ENCODE assay signal across 18 cellular contexts in the genomic region with DNA sequence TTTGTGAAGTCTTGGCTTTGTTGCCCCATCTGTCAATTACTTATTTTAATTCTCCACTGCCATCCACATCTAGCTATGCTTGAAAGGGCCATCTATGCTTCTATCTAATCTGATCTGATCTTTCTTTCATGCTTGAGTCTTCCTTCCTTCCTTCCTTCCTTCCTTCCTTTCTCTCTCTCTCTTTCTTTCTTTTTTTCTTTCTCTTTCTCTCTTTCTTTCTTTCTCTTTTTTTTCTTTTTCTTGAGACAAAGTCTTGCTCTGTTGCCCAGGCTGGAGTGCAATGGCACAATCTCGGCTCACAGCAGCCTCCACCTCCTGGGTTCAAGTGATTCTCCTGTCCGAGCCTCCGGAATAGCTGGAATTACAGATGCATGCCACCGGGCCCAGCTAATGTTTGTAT. TPM values are rescaled to one million over a fixed set of nuclear protein-coding genes. Genes with fewer than 3 reads are reported as not detected.
DNase-seq lines count a peak whose midpoint lies in the region; ATAC-seq and TF ChIP-seq lines count a peak whose summit lies in the region.
"Had no signal": no experiment of that assay in that cellular context is flagged by ENCODE, and none has a peak within 500 bp of the region (broad histone marks: within the 10 kb centered on the region; RNA-seq: fewer than 3 reads in every experiment).

No MANE protein-coding gene starts in this region.

- H3K27ac ChIP-seq in 22Rv1 = peak overlapping the region; percentile 44; the same call in 1 of the 2 replicates
- no peak overlapping the region for H3K27ac ChIP-seq in CD8-positive, alpha-beta memory T cell (ENCODE audit: low read depth, low read length)
- no peak overlapping the region for H3K27ac ChIP-seq in mesendoderm (ENCODE audit: low read depth, low read length)
- H3K27ac ChIP-seq: A549, KMS-11, PC-9 had no signal

- H3K9ac ChIP-seq in mesendoderm (ENCODE audit: low read length) = no peak overlapping the region
- H3K9ac ChIP-seq: KMS-11 had no signal

- H3K79me2 ChIP-seq in mesendoderm (ENCODE audit: control insufficient read depth, insufficient read depth, low read length) = no peaks in the 10 kb centered on the region

- H4K5ac ChIP-seq in mesendoderm (ENCODE audit: low read length) = no peak overlapping the region

- no peaks in the 10 kb centered on the region for H3K36me3 ChIP-seq in CD8-positive, alpha-beta memory T cell (ENCODE audit: insufficient read depth, low read length)
- no peaks in the 10 kb centered on the region for H3K36me3 ChIP-seq in mesendoderm (ENCODE audit: control insufficient read depth, insufficient read depth, low read length)

- no peaks in the 10 kb centered on the region for H3K27me3 ChIP-seq in CD8-positive, alpha-beta memory T cell (ENCODE audit: insufficient read depth, low read length, poor library complexity, severe bottlenecking)
- no peaks in the 10 kb centered on the region for H3K27me3 ChIP-seq in mesendoderm (ENCODE audit: insufficient read depth, low read length, poor library complexity)

- H4K8ac ChIP-seq in mesendoderm (ENCODE audit: low read depth, low read length) = no peak overlapping the region

- H2AK5ac ChIP-seq in mesendoderm (ENCODE audit: low read length) = no peak overlapping the region

- H3K9me3 Mint-ChIP-seq in activated CD4-positive, alpha-beta T cell treated with anti-CD3 and anti-CD28 coated beads, Interleukin-2, amount 10 ng/mL, durations not matched to agents 7 days and 5 days = no peaks in the 10 kb centered on the region
- H3K9me3 Mint-ChIP-seq in CD8-positive, alpha-beta memory T cell = peaks cover 0 to 1% (median 0%) of the 10 kb centered on the region in 5 donors
- H3K9me3 Mint-ChIP-seq in activated T-helper 2 cell treated with anti-CD3 and anti-CD28 coated beads, Interferon-gamma antibody, Interleukin-2, Interleukin-4, amounts not matched to agents 10 μg/mL and 5 μg/mL and 100 μg/mL, durations not matched to agents 14 hours and 24 hours and 36 hours = no peaks in the 10 kb centered on the region

- no peak for DNase-seq in activated CD4-positive, alpha-beta T cell treated with anti-CD3 and anti-CD28 coated beads, Interleukin-2, amount 10 ng/mL, durations not matched to agents 7 days and 5 days
- DNase-seq in activated CD4-positive, alpha-beta T cell treated with anti-CD3 and anti-CD28 coated beads for 4 hours = no peak
- no peak for DNase-seq in CD8-positive, alpha-beta memory T cell
- DNase-seq in activated T-helper 2 cell treated with anti-CD3 and anti-CD28 coated beads, Interferon-gamma antibody, Interleukin-2, Interleukin-4, amounts not matched to agents 10 μg/mL and 5 μg/mL and 100 μg/mL, durations not matched to agents 14 hours and 24 hours and 36 hours (ENCODE audit: low spot score) = no peak
- no peak for DNase-seq in NCI-H748 treated with DMSO at 0.1 percent for 48 hours (lab: John Stamatoyannopoulos, UW)
- no peak for DNase-seq in left ventricle myocardium superior
- DNase-seq in mesendoderm = no peak
- DNase-seq: DMS79, NCI-H1436 treated with DMSO at 0.1 percent for 48 hours, NCI-H2029 treated with DMSO at 0.1 percent for 48 hours, NCI-H510A had no signal

- H3K27ac Mint-ChIP-seq in activated CD4-positive, alpha-beta T cell treated with anti-CD3 and anti-CD28 coated beads, Interleukin-2, amount 10 ng/mL, durations not matched to agents 7 days and 5 days = peak overlapping the region; percentile 62
- H3K27ac Mint-ChIP-seq in CD8-positive, alpha-beta memory T cell = peak overlapping the region in 7 of 8 donors; percentile 15 to 66 (median 35)
- peak overlapping the region; percentile 5 for H3K27ac Mint-ChIP-seq in activated T-helper 2 cell treated with anti-CD3 and anti-CD28 coated beads, Interferon-gamma antibody, Interleukin-2, Interleukin-4, amounts not matched to agents 10 μg/mL and 5 μg/mL and 100 μg/mL, durations not matched to agents 14 hours and 24 hours and 36 hours

- CTCF ChIA-PET in activated CD4-positive, alpha-beta T cell treated with anti-CD3 and anti-CD28 coated beads, Interleukin-2, amount 10 ng/mL, durations not matched to agents 7 days and 5 days (lab: Charles Lee) = interaction anchor here (0.8 to 1.5 kb wide), 9 partner anchors 9 to 177 kb away, joined by 3 to 7 read pairs (median 3); a partner anchor contains a TSS
- CTCF ChIA-PET in CD8-positive, alpha-beta memory T cell (lab: Charles Lee) = interaction anchor here (1.4 to 1.7 kb wide), 4 partner anchors 9 to 76 kb away, joined by 3 to 9 read pairs (median 5); a partner anchor contains a TSS

- no peak overlapping the region for H3K56ac ChIP-seq in mesendoderm (ENCODE audit: low read length)

- no peak overlapping the region for H3K4ac ChIP-seq in mesendoderm (ENCODE audit: low read depth, low read length)

- POLR2A ChIA-PET in activated CD4-positive, alpha-beta T cell treated with anti-CD3 and anti-CD28 coated beads, Interleukin-2, amount 10 ng/mL, durations not matched to agents 7 days and 5 days (lab: Charles Lee) = no interaction called here
- POLR2A ChIA-PET in CD8-positive, alpha-beta memory T cell (lab: Charles Lee) = interaction anchor here (1.5 kb wide), 1 partner anchor 18 kb away, joined by 4 read pairs; a partner anchor contains a TSS

- no peak overlapping the region for H2BK15ac ChIP-seq in mesendoderm (replicated peaks; ENCODE audit: low read depth)

- no peak overlapping the region for H3K4me2 ChIP-seq in mesendoderm (ENCODE audit: low read length)
- H3K4me2 ChIP-seq: A549, KMS-11, PC-9 had no signal

- intact Hi-C loops in activated T-helper 2 cell treated with anti-CD3 and anti-CD28 coated beads, Interferon-gamma antibody, Interleukin-2, Interleukin-4, amounts not matched to agents 10 μg/mL and 5 μg/mL and 100 μg/mL, durations not matched to agents 14 hours and 24 hours and 36 hours (cut with micrococcal nuclease) = no loop called here
- intact Hi-C loops in left ventricle myocardium superior (cut with micrococcal nuclease) = no loop called here

- H3K18ac ChIP-seq in mesendoderm (ENCODE audit: low read length) = no peak overlapping the region

- H2BK5ac ChIP-seq in mesendoderm (ENCODE audit: low read length) = no peak overlapping the region

- H3K27me3 Mint-ChIP-seq in activated CD4-positive, alpha-beta T cell treated with anti-CD3 and anti-CD28 coated beads, Interleukin-2, amount 10 ng/mL, durations not matched to agents 7 days and 5 days = no peaks in the 10 kb centered on the region
- peaks cover 0 to 2% of the 10 kb centered on the region in 2 donors for H3K27me3 Mint-ChIP-seq in CD8-positive, alpha-beta memory T cell
- no peaks in the 10 kb centered on the region for H3K27me3 Mint-ChIP-seq in activated T-helper 2 cell treated with anti-CD3 and anti-CD28 coated beads, Interferon-gamma antibody, Interleukin-2, Interleukin-4, amounts not matched to agents 10 μg/mL and 5 μg/mL and 100 μg/mL, durations not matched to agents 14 hours and 24 hours and 36 hours (ENCODE audit: low read depth)

- no peak overlapping the region for H2BK120ac ChIP-seq in mesendoderm (ENCODE audit: low read depth, low read length)

- TF ChIP-seq CTCF in 22Rv1 (IDR thresholded peaks at IDR 0.05) = no peak

- WGBS in mesendoderm (ENCODE audit: extremely low coverage, insufficient coverage, low lambda C conversion rate) = no CpG with 5 or more reads among the region's 4 CpGs

- peaks cover 22% of the 10 kb centered on the region for H3K4me1 ChIP-seq in CD8-positive, alpha-beta memory T cell (ENCODE audit: insufficient read depth, low read length)
- H3K4me1 ChIP-seq in mesendoderm (ENCODE audit: control insufficient read depth, low read depth, low read length) = no peaks in the 10 kb centered on the region

- H3K9me3 ChIP-seq in CD8-positive, alpha-beta memory T cell (ENCODE audit: low read length) = no peaks in the 10 kb centered on the region
- H3K9me3 ChIP-seq: A549 had no signal

- no peak overlapping the region for H3K23ac ChIP-seq in mesendoderm (ENCODE audit: low read length)

- H3K36me3 Mint-ChIP-seq in activated CD4-positive, alpha-beta T cell treated with anti-CD3 and anti-CD28 coated beads, Interleukin-2, amount 10 ng/mL, durations not matched to agents 7 days and 5 days (ENCODE audit: low read depth) = peaks cover 12% of the 10 kb centered on the region
- peaks cover 0 to 1% (median 0%) of the 10 kb centered on the region in 3 donors for H3K36me3 Mint-ChIP-seq in CD8-positive, alpha-beta memory T cell
- H3K36me3 Mint-ChIP-seq in activated T-helper 2 cell treated with anti-CD3 and anti-CD28 coated beads, Interferon-gamma antibody, Interleukin-2, Interleukin-4, amounts not matched to agents 10 μg/mL and 5 μg/mL and 100 μg/mL, durations not matched to agents 14 hours and 24 hours and 36 hours (ENCODE audit: low read depth) = peaks cover 10% of the 10 kb centered on the region
- H3K36me3 Mint-ChIP-seq: CD14-positive monocyte had no signal

- no peak overlapping the region for H3K4me3 Mint-ChIP-seq in activated CD4-positive, alpha-beta T cell treated with anti-CD3 and anti-CD28 coated beads, Interleukin-2, amount 10 ng/mL, durations not matched to agents 7 days and 5 days
- no peak overlapping the region for H3K4me3 Mint-ChIP-seq in CD8-positive, alpha-beta memory T cell
- H3K4me3 Mint-ChIP-seq in activated T-helper 2 cell treated with anti-CD3 and anti-CD28 coated beads, Interferon-gamma antibody, Interleukin-2, Interleukin-4, amounts not matched to agents 10 μg/mL and 5 μg/mL and 100 μg/mL, durations not matched to agents 14 hours and 24 hours and 36 hours (ENCODE audit: low read depth) = no peak overlapping the region
- H3K4me3 Mint-ChIP-seq: CD14-positive monocyte had no signal

- no peak for ATAC-seq in left ventricle myocardium superior

- H3K4me1 Mint-ChIP-seq in activated CD4-positive, alpha-beta T cell treated with anti-CD3 and anti-CD28 coated beads, Interleukin-2, amount 10 ng/mL, durations not matched to agents 7 days and 5 days = peaks cover 63% of the 10 kb centered on the region
- peaks cover 26 to 52% (median 47%) of the 10 kb centered on the region in 3 donors for H3K4me1 Mint-ChIP-seq in CD8-positive, alpha-beta memory T cell
- peaks cover 37% of the 10 kb centered on the region for H3K4me1 Mint-ChIP-seq in activated T-helper 2 cell treated with anti-CD3 and anti-CD28 coated beads, Interferon-gamma antibody, Interleukin-2, Interleukin-4, amounts not matched to agents 10 μg/mL and 5 μg/mL and 100 μg/mL, durations not matched to agents 14 hours and 24 hours and 36 hours (ENCODE audit: low read depth)

- no peak overlapping the region for H3K4me3 ChIP-seq in CD8-positive, alpha-beta memory T cell (ENCODE audit: low read length)
- no peak overlapping the region for H3K4me3 ChIP-seq in mesendoderm (ENCODE audit: low read length)
- H3K4me3 ChIP-seq: A549, PC-9 had no signal

- no peaks in the 10 kb centered on the region for H3K79me1 ChIP-seq in mesendoderm (ENCODE audit: low read length)

RNA-seq across cellular contexts. Expression of a gene that starts 11.3 kb away (rescaled TPM):
- total RNA-seq in activated CD4-positive, alpha-beta T cell treated with anti-CD3 and anti-CD28 coated beads, Interleukin-2, amount 10 ng/mL, durations not matched to agents 7 days and 5 days = 1 to 10 TPM; 7.3 to 9.8 TPM
- total RNA-seq in CD8-positive, alpha-beta memory T cell = 10 to 100 TPM; 14.6 to 17.7 TPM
- 2.7 TPM for polyA plus RNA-seq in CD8-positive, alpha-beta memory T cell
- 16.7 and 19.7 TPM in 2 replicates for total RNA-seq in activated T-helper 2 cell treated with anti-CD3 and anti-CD28 coated beads, Interferon-gamma antibody, Interleukin-2, Interleukin-4, amounts not matched to agents 10 μg/mL and 5 μg/mL and 100 μg/mL, durations not matched to agents 14 hours and 24 hours and 36 hours
- not detected for total RNA-seq in left ventricle myocardium superior
- polyA plus RNA-seq in mesendoderm (2013, experiment 1 of 2) = 1.0 TPM
- polyA plus RNA-seq in mesendoderm (2013, experiment 2 of 2) = 0.84 TPM

RNA-seq across cellular contexts. Expression of a gene that starts 17.7 kb away (rescaled TPM):
- 10 to 100 TPM; 59.7 to 66.7 TPM for total RNA-seq in activated CD4-positive, alpha-beta T cell treated with anti-CD3 and anti-CD28 coated beads, Interleukin-2, amount 10 ng/mL, durations not matched to agents 7 days and 5 days
- 10 to 100 TPM; 16.2 to 16.3 TPM for total RNA-seq in CD8-positive, alpha-beta memory T cell
- 29.7 TPM for polyA plus RNA-seq in CD8-positive, alpha-beta memory T cell
- total RNA-seq in activated T-helper 2 cell treated with anti-CD3 and anti-CD28 coated beads, Interferon-gamma antibody, Interleukin-2, Interleukin-4, amounts not matched to agents 10 μg/mL and 5 μg/mL and 100 μg/mL, durations not matched to agents 14 hours and 24 hours and 36 hours = 14.1 TPM in 2 replicates
- 9.1 TPM for total RNA-seq in left ventricle myocardium superior
- 16.3 TPM for polyA plus RNA-seq in mesendoderm (2013, experiment 1 of 2)
- polyA plus RNA-seq in mesendoderm (2013, experiment 2 of 2) = 16.5 TPM

RNA-seq across cellular contexts. Expression of a gene that starts 26.2 kb away (rescaled TPM):
- not detected for total RNA-seq in activated CD4-positive, alpha-beta T cell treated with anti-CD3 and anti-CD28 coated beads, Interleukin-2, amount 10 ng/mL, durations not matched to agents 7 days and 5 days
- not detected for total RNA-seq in CD8-positive, alpha-beta memory T cell
- polyA plus RNA-seq in CD8-positive, alpha-beta memory T cell = not detected
- not detected in 2 replicates for total RNA-seq in activated T-helper 2 cell treated with anti-CD3 and anti-CD28 coated beads, Interferon-gamma antibody, Interleukin-2, Interleukin-4, amounts not matched to agents 10 μg/mL and 5 μg/mL and 100 μg/mL, durations not matched to agents 14 hours and 24 hours and 36 hours
- total RNA-seq in left ventricle myocardium superior = not detected
- 0.39 TPM for polyA plus RNA-seq in mesendoderm (2013, experiment 1 of 2)
- 0.42 TPM for polyA plus RNA-seq in mesendoderm (2013, experiment 2 of 2)
- total RNA-seq: HepG2, M059J, PC-9 had no signal
- polyA plus RNA-seq: A549, CD14-positive monocyte, HepG2 had no signal

RNA-seq across cellular contexts. Expression of a gene that starts 27.9 kb away (rescaled TPM):
- 10 to 100 TPM; 17.3 to 18.3 TPM for total RNA-seq in activated CD4-positive, alpha-beta T cell treated with anti-CD3 and anti-CD28 coated beads, Interleukin-2, amount 10 ng/mL, durations not matched to agents 7 days and 5 days
- 1 to 10 TPM; 6.8 TPM for total RNA-seq in CD8-positive, alpha-beta memory T cell
- 1.6 TPM for polyA plus RNA-seq in CD8-positive, alpha-beta memory T cell
- total RNA-seq in activated T-helper 2 cell treated with anti-CD3 and anti-CD28 coated beads, Interferon-gamma antibody, Interleukin-2, Interleukin-4, amounts not matched to agents 10 μg/mL and 5 μg/mL and 100 μg/mL, durations not matched to agents 14 hours and 24 hours and 36 hours = 8.6 and 10.3 TPM in 2 replicates
- total RNA-seq in left ventricle myocardium superior = 40.4 TPM
- polyA plus RNA-seq in mesendoderm (2013, experiment 1 of 2) = 32.1 TPM
- 33.1 TPM for polyA plus RNA-seq in mesendoderm (2013, experiment 2 of 2)

RNA-seq across cellular contexts. Expression of a gene that starts 43.5 kb away (rescaled TPM):
- 100 to 1,000 TPM; 238 to 249 TPM for total RNA-seq in activated CD4-positive, alpha-beta T cell treated with anti-CD3 and anti-CD28 coated beads, Interleukin-2, amount 10 ng/mL, durations not matched to agents 7 days and 5 days
- 100 to 1,000 TPM; 253 to 262 TPM for total RNA-seq in CD8-positive, alpha-beta memory T cell
- 62.9 TPM for polyA plus RNA-seq in CD8-positive, alpha-beta memory T cell
- 221 and 224 TPM in 2 replicates for total RNA-seq in activated T-helper 2 cell treated with anti-CD3 and anti-CD28 coated beads, Interferon-gamma antibody, Interleukin-2, Interleukin-4, amounts not matched to agents 10 μg/mL and 5 μg/mL and 100 μg/mL, durations not matched to agents 14 hours and 24 hours and 36 hours
- total RNA-seq in left ventricle myocardium superior = 112 TPM
- 68.1 TPM for polyA plus RNA-seq in mesendoderm (2013, experiment 1 of 2)
- 70.0 TPM for polyA plus RNA-seq in mesendoderm (2013, experiment 2 of 2)

Comparison
In these comparisons a context has a peak if more than half of its experiments do, and no peak if none do; other contexts are left out.
1. H3K27ac Mint-ChIP-seq: peak in every context shown above with its lines; median percentile 62 in activated CD4-positive, alpha-beta T cell treated with anti-CD3 and anti-CD28 coated beads, Interleukin-2, amount 10 ng/mL, durations not matched to agents 7 days and 5 days; 35 in CD8-positive, alpha-beta memory T cell; 5 in activated T-helper 2 cell treated with anti-CD3 and anti-CD28 coated beads, Interferon-gamma antibody, Interleukin-2, Interleukin-4, amounts not matched to agents 10 μg/mL and 5 μg/mL and 100 μg/mL, durations not matched to agents 14 hours and 24 hours and 36 hours.